8 cellular contexts compared by ENCODE assay signal in the genomic region with DNA sequence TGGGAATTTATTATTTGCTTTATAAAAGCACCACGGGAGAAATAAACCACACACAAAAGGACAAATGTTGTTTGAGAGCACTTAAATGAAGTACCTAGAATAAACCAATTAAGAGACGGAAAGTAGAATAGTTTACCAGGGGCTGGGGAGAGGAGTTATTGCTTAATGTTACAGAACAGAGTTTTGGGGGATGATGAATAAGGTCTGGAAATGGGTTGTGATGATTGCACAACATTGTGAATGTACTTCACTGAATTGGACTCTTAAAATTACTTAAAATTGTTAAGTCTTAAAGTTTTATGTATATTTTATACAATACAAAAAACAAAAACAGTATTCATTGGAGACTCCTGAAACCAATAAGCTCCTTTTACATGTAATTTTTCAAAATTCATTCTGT. TPM values are rescaled to one million over a fixed set of nuclear protein-coding genes. Genes with fewer than 3 reads are reported as not detected.
DNase-seq lines count a peak whose midpoint lies in the region; ATAC-seq and TF ChIP-seq lines count a peak whose summit lies in the region.

No MANE protein-coding gene starts in this region.

- TF ChIP-seq CTCF in transverse colon (IDR thresholded peaks at IDR 0.05): no peak

- 39 to 50% methylated on average over 2 of the region's 2 CpGs for WGBS in transverse colon (ENCODE audit: low coverage in 1 of 2), 2 donors

- H3K27me3 Mint-ChIP-seq in activated naive CD4-positive, alpha-beta T cell treated with anti-CD3 and anti-CD28 coated beads, Interleukin-2, amount 10 ng/mL, durations not matched to agents 7 days and 5 days: peaks cover 5% of the 10 kb centered on the region
- H3K27me3 Mint-ChIP-seq in activated T-helper 2 cell treated with anti-CD3 and anti-CD28 coated beads, Interferon-gamma antibody, Interleukin-2, Interleukin-4, amounts not matched to agents 10 μg/mL and 5 μg/mL and 100 μg/mL, durations not matched to agents 14 hours and 24 hours and 36 hours (ENCODE audit: low read depth): no peaks in the 10 kb centered on the region

- H3K27me3 ChIP-seq in transverse colon: no peaks in the 10 kb centered on the region

- H3K4me1 Mint-ChIP-seq in activated naive CD4-positive, alpha-beta T cell treated with anti-CD3 and anti-CD28 coated beads, Interleukin-2, amount 10 ng/mL, durations not matched to agents 7 days and 5 days: peaks cover 40% of the 10 kb centered on the region
- H3K4me1 Mint-ChIP-seq in activated T-helper 2 cell treated with anti-CD3 and anti-CD28 coated beads, Interferon-gamma antibody, Interleukin-2, Interleukin-4, amounts not matched to agents 10 μg/mL and 5 μg/mL and 100 μg/mL, durations not matched to agents 14 hours and 24 hours and 36 hours (ENCODE audit: low read depth): peaks cover 28% of the 10 kb centered on the region

- peak overlapping the region; percentile 93 for H3K4me3 Mint-ChIP-seq in activated naive CD4-positive, alpha-beta T cell treated with anti-CD3 and anti-CD28 coated beads, Interleukin-2, amount 10 ng/mL, durations not matched to agents 7 days and 5 days
- peak overlapping the region; percentile 90 for H3K4me3 Mint-ChIP-seq in activated T-helper 2 cell treated with anti-CD3 and anti-CD28 coated beads, Interferon-gamma antibody, Interleukin-2, Interleukin-4, amounts not matched to agents 10 μg/mL and 5 μg/mL and 100 μg/mL, durations not matched to agents 14 hours and 24 hours and 36 hours (ENCODE audit: low read depth)

- peak overlapping the region; percentile 95 for H3K27ac Mint-ChIP-seq in activated naive CD4-positive, alpha-beta T cell treated with anti-CD3 and anti-CD28 coated beads, Interleukin-2, amount 10 ng/mL, durations not matched to agents 7 days and 5 days
- peak overlapping the region; percentile 94 for H3K27ac Mint-ChIP-seq in activated T-helper 2 cell treated with anti-CD3 and anti-CD28 coated beads, Interferon-gamma antibody, Interleukin-2, Interleukin-4, amounts not matched to agents 10 μg/mL and 5 μg/mL and 100 μg/mL, durations not matched to agents 14 hours and 24 hours and 36 hours

- DNase-seq in activated naive CD4-positive, alpha-beta T cell treated with anti-CD3 and anti-CD28 coated beads, Interleukin-2, amount 10 ng/mL, durations not matched to agents 7 days and 5 days: no peak
- no peak for DNase-seq in activated naive CD4-positive, alpha-beta T cell (lab: John Stamatoyannopoulos, UW)
- DNase-seq in activated T-helper 2 cell treated with anti-CD3 and anti-CD28 coated beads, Interferon-gamma antibody, Interleukin-2, Interleukin-4, amounts not matched to agents 10 μg/mL and 5 μg/mL and 100 μg/mL, durations not matched to agents 14 hours and 24 hours and 36 hours (ENCODE audit: low spot score): no peak
- DNase-seq in iris pigment epithelial cell (ENCODE audit: low read depth) (peak; percentile 63), transverse colon (no peak), globus pallidus (ENCODE audit: low spot score) (no peak)

- CTCF ChIA-PET in activated naive CD4-positive, alpha-beta T cell treated with anti-CD3 and anti-CD28 coated beads, Interleukin-2, amount 10 ng/mL, durations not matched to agents 7 days and 5 days (lab: Charles Lee): interaction anchor here (2.3 kb wide), 1 partner anchor 53 kb away, joined by 7 read pairs; the partner anchor contains the start of gene ZBTB34

- H3K36me3 ChIP-seq in transverse colon: peaks cover 0 to 8% (median 0%) of the 10 kb centered on the region in 4 donors

- no peak for TF ChIP-seq POLR2A in transverse colon (IDR thresholded peaks at IDR 0.05)

- no peaks in the 10 kb centered on the region for H3K9me3 ChIP-seq in transverse colon

- H3K27ac ChIP-seq in transverse colon: peak overlapping the region; percentile 90 to 97 (median 94)

- no peak for ATAC-seq in HG03457 (IDR thresholded peaks at IDR 0.05; ENCODE audit: unreplicated experiment)
- ATAC-seq in GM21423 (IDR thresholded peaks at IDR 0.05; ENCODE audit: unreplicated experiment): no peak

- H3K4me3 ChIP-seq in transverse colon: peak overlapping the region in 3 of 4 donors; percentile 84 to 97 (median 90)

- in situ Hi-C loops in transverse colon (cut with MboI; ENCODE audit: low pct_ligation_motif_present in 1 of 4, low pct_unique_long_range_greater_than_20kb in 1 of 4, low sequenced_read_pairs in 3 of 4): no loop called here

- intact Hi-C loops in activated T-helper 2 cell treated with anti-CD3 and anti-CD28 coated beads, Interferon-gamma antibody, Interleukin-2, Interleukin-4, amounts not matched to agents 10 μg/mL and 5 μg/mL and 100 μg/mL, durations not matched to agents 14 hours and 24 hours and 36 hours (cut with micrococcal nuclease): no loop called here
- intact Hi-C loops in transverse colon (cut with DNase I; ENCODE audit: low total_unique reads): no loop called here

- no peak for TF ChIP-seq EP300 in transverse colon (IDR thresholded peaks at IDR 0.05; ENCODE audit: low read depth)

- H3K36me3 Mint-ChIP-seq in activated naive CD4-positive, alpha-beta T cell treated with anti-CD3 and anti-CD28 coated beads, Interleukin-2, amount 10 ng/mL, durations not matched to agents 7 days and 5 days: peaks cover 12% of the 10 kb centered on the region
- H3K36me3 Mint-ChIP-seq in activated T-helper 2 cell treated with anti-CD3 and anti-CD28 coated beads, Interferon-gamma antibody, Interleukin-2, Interleukin-4, amounts not matched to agents 10 μg/mL and 5 μg/mL and 100 μg/mL, durations not matched to agents 14 hours and 24 hours and 36 hours (ENCODE audit: low read depth): peaks cover 23% of the 10 kb centered on the region

- peaks cover 9 to 27% (median 24%) of the 10 kb centered on the region in 4 donors for H3K4me1 ChIP-seq in transverse colon

- H3K9me3 Mint-ChIP-seq in activated naive CD4-positive, alpha-beta T cell treated with anti-CD3 and anti-CD28 coated beads, Interleukin-2, amount 10 ng/mL, durations not matched to agents 7 days and 5 days: peaks cover 2% of the 10 kb centered on the region
- H3K9me3 Mint-ChIP-seq in activated T-helper 2 cell treated with anti-CD3 and anti-CD28 coated beads, Interferon-gamma antibody, Interleukin-2, Interleukin-4, amounts not matched to agents 10 μg/mL and 5 μg/mL and 100 μg/mL, durations not matched to agents 14 hours and 24 hours and 36 hours: peaks cover 5% of the 10 kb centered on the region

RNA-seq across cellular contexts. Expression of gene ZBTB43, which starts 1.5 kb away (rescaled TPM):
- 16.4 and 22.3 TPM in 2 replicates for total RNA-seq in activated T-helper 2 cell treated with anti-CD3 and anti-CD28 coated beads, Interferon-gamma antibody, Interleukin-2, Interleukin-4, amounts not matched to agents 10 μg/mL and 5 μg/mL and 100 μg/mL, durations not matched to agents 14 hours and 24 hours and 36 hours
- 10 to 100 TPM in 3 of 4 donors, 1 to 10 TPM in 1; 5.0 to 19.5 (median 16.6) TPM for total RNA-seq in transverse colon

RNA-seq across cellular contexts. Expression of gene ZBTB34, which starts 54.1 kb away (rescaled TPM):
- 6.7 and 7.2 TPM in 2 replicates for total RNA-seq in activated T-helper 2 cell treated with anti-CD3 and anti-CD28 coated beads, Interferon-gamma antibody, Interleukin-2, Interleukin-4, amounts not matched to agents 10 μg/mL and 5 μg/mL and 100 μg/mL, durations not matched to agents 14 hours and 24 hours and 36 hours
- 10 to 100 TPM in 3 of 4 donors, 1 to 10 TPM in 1; 6.0 to 14.9 (median 10.3) TPM for total RNA-seq in transverse colon
